ENCODE assay signal across 6 cellular contexts in genomic region chr1:43936470-43937151, GRCh38.
A peak's percentile ranks its signal among the peaks of the same experiment; 100 is the strongest.
DNase-seq lines count a peak whose midpoint lies in the region; ATAC-seq and TF ChIP-seq lines count a peak whose summit lies in the region.

No MANE protein-coding gene starts in this region.

- H3K27me3 ChIP-seq in HUES48 (ENCODE audit: control insufficient read depth, insufficient read depth, low read length): peaks cover 9% of the 10 kb centered on the region

- H3K27me3 Mint-ChIP-seq in activated naive CD8-positive, alpha-beta T cell treated with anti-CD3 and anti-CD28 coated beads, Interleukin-2, amount 50 U/mL, for 24 hours: peaks cover 33% of the 10 kb centered on the region
- H3K27me3 Mint-ChIP-seq in memory B cell: peaks cover 16% of the 10 kb centered on the region

- peak overlapping the region; percentile 66 for H3K4me3 ChIP-seq in HUES48 (ENCODE audit: low read depth, low read length)

- H3K9ac ChIP-seq in HUES48 (ENCODE audit: low read depth, low read length): no peak overlapping the region

- H3K9me3 Mint-ChIP-seq in activated naive CD8-positive, alpha-beta T cell treated with anti-CD3 and anti-CD28 coated beads, Interleukin-2, amount 50 U/mL, for 24 hours: no peaks in the 10 kb centered on the region
- no peaks in the 10 kb centered on the region for H3K9me3 Mint-ChIP-seq in memory B cell

- H3K9me3 ChIP-seq in HUES48 (ENCODE audit: control insufficient read depth, insufficient read depth, low read length): no peaks in the 10 kb centered on the region

- DNase-seq in activated naive CD8-positive, alpha-beta T cell treated with anti-CD3 and anti-CD28 coated beads, Interleukin-2, amount 50 U/mL, for 24 hours: no peak
- DNase-seq in memory B cell (ENCODE audit: low spot score in 2 of 2) (no peak), HEK293T (ENCODE audit: extremely low spot score) (no peak)
- DNase-seq in stimulated activated naive CD4-positive, alpha-beta T cell treated with Interleukin-2 at 50 U/mL for 16 hours (lab: John Stamatoyannopoulos, UW): no peak
- DNase-seq in activated effector memory CD4-positive, alpha-beta T cell treated with anti-CD3 and anti-CD28 coated beads, Interleukin-2, amount 50 U/mL, for 16 hours: no peak

- POLR2A ChIA-PET in HEK293T (lab: Yijun Ruan, JAX): no interaction called here

- H3K4me3 Mint-ChIP-seq in activated naive CD8-positive, alpha-beta T cell treated with anti-CD3 and anti-CD28 coated beads, Interleukin-2, amount 50 U/mL, for 24 hours: no peak overlapping the region
- peak overlapping the region; percentile 61 for H3K4me3 Mint-ChIP-seq in memory B cell

- CTCF ChIA-PET in HEK293T (lab: Yijun Ruan, JAX): interaction anchor here (2.7 kb wide), 1 partner anchor 171 kb away, joined by 127 read pairs; no protein-coding TSS in a partner anchor

- H3K36me3 Mint-ChIP-seq in activated naive CD8-positive, alpha-beta T cell treated with anti-CD3 and anti-CD28 coated beads, Interleukin-2, amount 50 U/mL, for 24 hours (ENCODE audit: low read depth): no peaks in the 10 kb centered on the region
- peaks cover 10% of the 10 kb centered on the region for H3K36me3 Mint-ChIP-seq in memory B cell

- peaks cover 12% of the 10 kb centered on the region for H3K4me1 Mint-ChIP-seq in activated naive CD8-positive, alpha-beta T cell treated with anti-CD3 and anti-CD28 coated beads, Interleukin-2, amount 50 U/mL, for 24 hours
- peaks cover 15% of the 10 kb centered on the region for H3K4me1 Mint-ChIP-seq in memory B cell

- H3K36me3 ChIP-seq in HUES48 (ENCODE audit: control insufficient read depth, insufficient read depth, low read length): peaks cover 7% of the 10 kb centered on the region; the same call in 1 of the 2 replicates

- peak; percentile 18 for ATAC-seq in activated naive CD8-positive, alpha-beta T cell treated with anti-CD3 and anti-CD28 coated beads, Interleukin-2, amount 50 U/mL, for 24 hours
- ATAC-seq in memory B cell (ENCODE audit: low read depth): peak; percentile 39

- no peak overlapping the region for H3K27ac ChIP-seq in HUES48 (ENCODE audit: low read depth, low read length)

- no peak overlapping the region for H3K27ac Mint-ChIP-seq in activated naive CD8-positive, alpha-beta T cell treated with anti-CD3 and anti-CD28 coated beads, Interleukin-2, amount 50 U/mL, for 24 hours
- H3K27ac Mint-ChIP-seq in memory B cell: no peak overlapping the region

- H3K4me1 ChIP-seq in HUES48 (ENCODE audit: control insufficient read depth, insufficient read depth, low read length): peaks cover 29% of the 10 kb centered on the region

TF ChIP-seq in HEK293T, 16 proteins besides CTCF, POLR2A, EP300 and RAD21:
- TF ChIP-seq ARNT (IDR thresholded peaks at IDR 0.05): no peak
- TF ChIP-seq CTBP1 (IDR thresholded peaks at IDR 0.05; ENCODE audit: borderline replicate concordance): no peak
